Comparison of ENCODE assay signal across 20 cellular contexts in genomic region chr10:80137926-80138325, GRCh38. TPM values are rescaled to one million over a fixed set of nuclear protein-coding genes. Genes with fewer than 3 reads are reported as not detected.
DNase-seq lines count a peak whose midpoint lies in the region; ATAC-seq and TF ChIP-seq lines count a peak whose summit lies in the region.
"Had no signal": no experiment of that assay in that cellular context is flagged by ENCODE, and none has a peak within 500 bp of the region (broad histone marks: within the 10 kb centered on the region; RNA-seq: fewer than 3 reads in every experiment).

No MANE protein-coding gene starts in this region.

- no peaks in the 10 kb centered on the region for H3K9me3 ChIP-seq in gastroesophageal sphincter
- H3K9me3 ChIP-seq in osteoblast (ENCODE audit: low read depth, low read length) = no peaks in the 10 kb centered on the region
- no peaks in the 10 kb centered on the region for H3K9me3 ChIP-seq in vagina
- H3K9me3 ChIP-seq: A549, neutrophil, tibial artery had no signal

- peak overlapping the region in 3 of 4 donors; percentile 82 to 84 (median 82) for H3K27ac ChIP-seq in gastroesophageal sphincter
- peak overlapping the region; percentile 89 for H3K27ac ChIP-seq in osteoblast (ENCODE audit: low read depth, low read length)
- peak overlapping the region; percentile 85 for H3K27ac ChIP-seq in vagina
- H3K27ac ChIP-seq: A549, neutrophil had no signal

- TF ChIP-seq EP300 in gastroesophageal sphincter (IDR thresholded peaks at IDR 0.05) = no peak

- no peak for ATAC-seq in left cardiac atrium
- no peak for ATAC-seq in gastroesophageal sphincter
- ATAC-seq: A549 had no signal

- H4K20me1 ChIP-seq in osteoblast (ENCODE audit: insufficient read depth, low read length) = peaks cover 3% of the 10 kb centered on the region

- H3K4me1 ChIP-seq in gastroesophageal sphincter (peaks cover 0 to 49% (median 6%) of the 10 kb centered on the region in 3 donors), osteoblast (ENCODE audit: insufficient read depth, low read length) (peaks cover 30% of the 10 kb centered on the region), vagina (peaks cover 43% of the 10 kb centered on the region)

- WGBS in gastroesophageal sphincter (ENCODE audit: low coverage in 1 of 2), 2 donors = 38 to 53% methylated on average over 4 of the region's 4 CpGs

- DNase-seq in cardiac septum (ENCODE audit: low spot score) = peak; percentile 24
- no peak for DNase-seq in left cardiac atrium
- DNase-seq in osteoblast (ENCODE audit: insufficient read length, low spot score, missing footprints) = no peak
- DNase-seq in vagina (ENCODE audit: extremely low spot score in 2 of 2) = peak in 1 of 2 donors; percentile 34
- DNase-seq in activated CD4-positive, CD25-positive, alpha-beta regulatory T cell treated with anti-CD3 and anti-CD28 coated beads, Interleukin-2, amount 50 U/mL, for 72 hours = no peak
- DNase-seq in H4 (ENCODE audit: low spot score) = no peak
- DNase-seq in GOT3 (lab: John Stamatoyannopoulos, UW) = no peak
- DNase-seq: activated CD4-positive, alpha-beta T cell treated with anti-CD3 and anti-CD28 coated beads, Interleukin-2, amount 50 U/mL, for 1 hour; activated naive CD4-positive, alpha-beta T cell treated with anti-CD3 and anti-CD28 coated beads, Interleukin-2, amount 10 ng/mL, durations not matched to agents 7 days and 5 days; activated T-cell treated with anti-CD3 and anti-CD28 coated beads for 4 hours; C1 segment of cervical spinal cord; Kasumi-1; NCI-H1092 treated with DMSO at 0.1 percent for 48 hours; NCI-H774; T-helper 1 cell had no signal

- H3K36me3 ChIP-seq in gastroesophageal sphincter (no peaks in the 10 kb centered on the region), osteoblast (ENCODE audit: insufficient read depth, low read length) (no peaks in the 10 kb centered on the region), vagina (no peaks in the 10 kb centered on the region)
- H3K36me3 ChIP-seq: neutrophil, tibial artery had no signal

- no peak overlapping the region for H3K4me2 ChIP-seq in osteoblast (ENCODE audit: insufficient read depth, low read length)
- H3K4me2 ChIP-seq: A549 had no signal

- H3K4me3 ChIP-seq in gastroesophageal sphincter (no peak overlapping the region), osteoblast (ENCODE audit: insufficient read depth, low read length) (no peak overlapping the region), vagina (no peak overlapping the region)
- H3K4me3 ChIP-seq: A549, tibial artery had no signal

- TF ChIP-seq CTCF in gastroesophageal sphincter (IDR thresholded peaks at IDR 0.05) = no peak
- TF ChIP-seq CTCF in osteoblast (IDR thresholded peaks at IDR 0.05; ENCODE audit: extremely low read depth, low read depth, low read length) = no peak
- no peak for TF ChIP-seq CTCF in vagina (IDR thresholded peaks at IDR 0.05)

- no peaks in the 10 kb centered on the region for H3K79me2 ChIP-seq in osteoblast (ENCODE audit: insufficient read depth, low read length)

- TF ChIP-seq POLR2A in gastroesophageal sphincter (IDR thresholded peaks at IDR 0.05) (no peak), vagina (IDR thresholded peaks at IDR 0.05) (no peak)

- intact Hi-C loops in cardiac septum (cut with DNase I) (no loop called here), left cardiac atrium (cut with DNase I) (no loop called here), vagina (cut with DNase I) (loop anchor here (10.0 kb wide), 1 partner anchor 73 kb away; no protein-coding TSS in a partner anchor)

- peaks cover 60% of the 10 kb centered on the region for H3K27me3 ChIP-seq in gastroesophageal sphincter
- no peaks in the 10 kb centered on the region for H3K27me3 ChIP-seq in osteoblast (ENCODE audit: insufficient read depth, low read length)
- no peaks in the 10 kb centered on the region for H3K27me3 ChIP-seq in vagina
- H3K27me3 ChIP-seq: tibial artery had no signal

- H2AFZ ChIP-seq in osteoblast (ENCODE audit: low read length) = no peak overlapping the region

RNA-seq across cellular contexts. Expression of gene PLAC9, which starts 5.4 kb away (rescaled TPM):
- 30.4 TPM for total RNA-seq in cardiac septum
- total RNA-seq in left cardiac atrium = 10 to 100 TPM; 60.9 to 97.9 TPM
- total RNA-seq in gastroesophageal sphincter = 10 to 100 TPM; 21.0 to 34.9 (median 28.9) TPM
- total RNA-seq in osteoblast = 17.1 and 19.2 TPM in 2 replicates
- 61.4 TPM for total RNA-seq in vagina
- total RNA-seq in H4 (2014; rRNA removed; shearing (Covaris generic)) = not detected in 2 replicates
- total RNA-seq: kidney epithelial cell had no signal

RNA-seq across cellular contexts. Expression of gene TMEM254, which starts 59.5 kb away (rescaled TPM):
- total RNA-seq in cardiac septum (7.1 TPM), left cardiac atrium (10 to 100 TPM in 1 of 2 donors, 1 to 10 TPM in 1; 5.4 to 12.3 TPM), gastroesophageal sphincter (10 to 100 TPM in 3 of 4 donors, 1 to 10 TPM in 1; 7.8 to 15.1 (median 13.2) TPM), osteoblast (8.7 and 12.1 TPM in 2 replicates), vagina (10.3 TPM)
- total RNA-seq in H4 (2014; rRNA removed; shearing (Covaris generic)) = 6.9 and 14.8 TPM in 2 replicates

Comparison
In these comparisons a context has a peak if more than half of its experiments do, and no peak if none do; other contexts are left out.
1. RNA of gene PLAC9, which starts 5.4 kb away (total RNA-seq): 60.9 to 97.9 TPM in left cardiac atrium, 61.4 TPM in vagina (single experiment), 21.0 to 34.9 TPM in gastroesophageal sphincter, 30.4 TPM in cardiac septum (single experiment) and 17.1 to 19.2 TPM in osteoblast; not detected in H4; every median in the first group is over 10 times any median in the second.
2. Peak in every context shown above with its lines, with median percentiles within 50 percentile points of each other: H3K27ac ChIP-seq.